18 cellular contexts compared by ENCODE assay signal in the genomic region with DNA sequence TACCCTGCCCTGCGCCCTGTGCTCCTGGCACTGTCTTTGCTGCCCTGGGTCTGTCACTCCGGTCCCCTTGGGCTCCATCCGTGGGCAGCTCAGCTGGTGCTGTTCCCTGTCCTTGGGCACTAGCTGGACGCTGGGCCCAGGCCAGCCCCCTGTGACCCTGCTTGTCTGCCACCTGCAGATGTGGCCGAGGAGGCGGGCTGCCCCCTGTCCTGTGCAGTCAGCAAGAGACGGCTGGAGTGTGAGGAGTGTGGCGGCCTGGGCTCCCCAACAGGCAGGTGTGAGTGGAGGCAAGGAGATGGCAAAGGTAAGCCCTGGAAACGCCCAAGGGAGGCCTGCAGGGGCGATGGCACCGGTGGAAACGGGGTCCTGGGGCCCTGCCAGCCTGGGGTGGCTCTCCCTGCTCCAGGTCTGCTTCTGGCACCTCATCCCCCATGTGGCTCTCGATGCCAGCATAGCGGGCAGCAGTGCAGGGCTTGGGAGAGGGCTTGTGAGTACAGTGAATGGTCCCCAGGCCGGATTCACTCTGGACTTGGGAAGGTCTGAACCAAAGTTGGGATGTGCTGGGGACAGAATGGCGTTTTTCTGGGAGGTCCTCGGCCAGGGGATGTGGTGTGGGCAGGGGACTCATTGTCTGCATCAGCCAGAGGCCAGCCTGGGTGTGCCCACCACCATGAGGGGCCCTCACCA. TPM values are rescaled to one million over a fixed set of nuclear protein-coding genes. Genes with fewer than 3 reads are reported as not detected.
"Had no signal": no experiment of that assay in that cellular context is flagged by ENCODE, and none has a peak within 500 bp of the region (broad histone marks: within the 10 kb centered on the region; RNA-seq: fewer than 3 reads in every experiment).

No MANE protein-coding gene starts in this region.

- H3K27me3 Mint-ChIP-seq: naive thymus-derived CD4-positive, alpha-beta T cell had no signal

- H3K4me3 ChIP-seq: gastroesophageal sphincter, left lung, lung, right atrium auricular region, sigmoid colon, skin epidermis, stomach, thoracic aorta, transverse colon had no signal

- H3K27ac ChIP-seq: gastroesophageal sphincter, left lung, right atrium auricular region, sigmoid colon, stomach, thoracic aorta, transverse colon had no signal

- H3K27ac Mint-ChIP-seq: naive thymus-derived CD4-positive, alpha-beta T cell had no signal

- H3K36me3 Mint-ChIP-seq: naive thymus-derived CD4-positive, alpha-beta T cell had no signal

- H3K36me3 ChIP-seq: gastroesophageal sphincter, left lung, right atrium auricular region, sigmoid colon, stomach, thoracic aorta, transverse colon had no signal

- FAIRE-seq: endometrium had no signal

- H3K27me3 ChIP-seq: gastroesophageal sphincter, left lung, right atrium auricular region, sigmoid colon, stomach, transverse colon had no signal

- H3K9me3 ChIP-seq: gastroesophageal sphincter, left lung, right atrium auricular region, sigmoid colon, stomach, thoracic aorta, transverse colon had no signal

- DNase-seq: effector memory CD4-positive, alpha-beta T cell; islet precursor cell; mesendoderm; naive thymus-derived CD4-positive, alpha-beta T cell; sigmoid colon; stimulated activated CD4-positive, alpha-beta T cell treated with anti-CD3 and anti-CD28 coated beads, Interleukin-12 subunit alpha, Interleukin-12 subunit beta, amount 100 ng/mL, for 4 hours; stimulated activated naive CD4-positive, alpha-beta T cell; stomach; substantia nigra; transverse colon had no signal

- H3K4me1 ChIP-seq: gastroesophageal sphincter, right atrium auricular region, sigmoid colon, transverse colon had no signal

- H3K4me3 Mint-ChIP-seq: naive thymus-derived CD4-positive, alpha-beta T cell had no signal

- ATAC-seq: esophagus mucosa; gastroesophageal sphincter; left lung; naive thymus-derived CD4-positive, alpha-beta T cell had no signal

- H3K9me3 Mint-ChIP-seq: naive thymus-derived CD4-positive, alpha-beta T cell had no signal

RNA-seq across cellular contexts. Expression of a gene that starts 35.2 kb away (rescaled TPM):
- polyA plus RNA-seq: naive thymus-derived CD4-positive, alpha-beta T cell had no signal
